Comparison of ENCODE assay signal across 7 cellular contexts in the genomic region with DNA sequence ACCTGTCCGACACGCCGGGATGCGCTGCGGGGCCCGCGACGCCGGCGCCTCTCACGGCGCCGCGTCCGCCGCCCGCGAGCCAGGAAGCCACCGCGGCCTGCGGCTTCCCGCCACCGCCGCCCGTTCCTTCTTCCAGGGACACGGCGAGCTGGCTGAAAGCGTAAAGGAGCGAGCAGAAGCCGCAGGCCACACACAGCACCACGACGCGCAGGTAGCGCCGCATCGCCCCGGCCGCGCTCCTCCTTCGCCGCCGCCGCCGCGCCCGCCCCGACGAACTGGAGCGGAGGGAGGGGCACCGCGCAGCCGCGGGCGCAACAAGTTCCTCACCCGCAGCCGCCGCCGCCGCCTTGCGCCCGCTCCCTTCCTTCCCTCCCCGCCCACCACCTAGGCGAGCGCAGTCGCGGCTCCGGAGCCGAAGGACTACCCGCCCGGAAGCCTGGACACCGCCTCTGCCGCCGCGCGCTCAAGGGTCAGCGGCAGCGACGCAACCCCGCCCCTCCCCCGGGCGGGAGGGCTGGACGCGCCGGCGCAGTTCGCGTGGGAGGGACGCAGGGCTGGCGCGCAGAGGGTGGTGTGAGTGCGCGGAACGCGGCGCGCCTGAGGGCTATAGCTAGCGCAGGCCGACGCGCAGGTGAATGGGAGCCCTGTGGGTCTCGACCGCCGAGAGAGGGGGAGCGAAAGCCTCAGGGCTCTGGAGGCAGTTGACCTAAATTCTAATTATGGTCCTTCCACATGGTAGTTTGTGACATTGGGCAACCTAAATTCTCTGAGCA.
A peak's percentile ranks its signal among the peaks of the same experiment; 100 is the strongest.
DNase-seq lines count a peak whose midpoint lies in the region; ATAC-seq, FAIRE-seq and TF ChIP-seq lines count a peak whose summit lies in the region.

A gene with protein sequence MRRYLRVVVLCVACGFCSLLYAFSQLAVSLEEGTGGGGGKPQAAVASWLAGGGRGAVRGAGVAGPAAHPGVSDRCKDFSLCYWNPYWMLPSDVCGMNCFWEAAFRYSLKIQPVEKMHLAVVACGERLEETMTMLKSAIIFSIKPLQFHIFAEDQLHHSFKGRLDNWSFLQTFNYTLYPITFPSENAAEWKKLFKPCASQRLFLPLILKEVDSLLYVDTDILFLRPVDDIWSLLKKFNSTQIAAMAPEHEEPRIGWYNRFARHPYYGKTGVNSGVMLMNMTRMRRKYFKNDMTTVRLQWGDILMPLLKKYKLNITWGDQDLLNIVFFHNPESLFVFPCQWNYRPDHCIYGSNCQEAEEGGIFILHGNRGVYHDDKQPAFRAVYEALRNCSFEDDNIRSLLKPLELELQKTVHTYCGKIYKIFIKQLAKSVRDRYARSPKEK (minus strand): TSS at position 451 of the 773 bp plus-strand sequence. CDS start 228 bp downstream, at position 223.

- ATAC-seq in HG02970 (IDR thresholded peaks at IDR 0.05; ENCODE audit: low FRiP score, unreplicated experiment) = peak; percentile 93

- DNase-seq in GM18507 (ENCODE audit: extremely low spot score, insufficient read length, low read depth) = peak; percentile 88
- DNase-seq in NCI-H1930 (lab: John Stamatoyannopoulos, UW) = peak; percentile 99 to 100
- peak; percentile 92 for DNase-seq in T1000 (lab: John Stamatoyannopoulos, UW)
- DNase-seq in astrocyte of the spinal cord (ENCODE audit: low read depth, low spot score) = peak; percentile 96
- DNase-seq in hippocampal formation (lab: John Stamatoyannopoulos, UW) = peak; percentile 77 to 86
- peak; percentile 70 for DNase-seq in retinal pigment epithelial cell (ENCODE audit: low read depth)

- no peak for TF ChIP-seq CTCF in astrocyte of the spinal cord (IDR thresholded peaks at IDR 0.05; ENCODE audit: low read depth, low read length)
- TF ChIP-seq CTCF in retinal pigment epithelial cell (conservative IDR thresholded peaks at IDR 0.05; ENCODE audit: low read depth, low read length) = no peak

- peak; percentile 92 for FAIRE-seq in GM18507 (lab: Jason Lieb, UNC)

- in situ Hi-C loops in astrocyte of the spinal cord (cut with HindIII; ENCODE audit: low sequenced_read_pairs) = no loop called here

- peak within 1 kb of the TSS; percentile 67 for H3K4me3 ChIP-seq in astrocyte of the spinal cord (ENCODE audit: low read depth, low read length)
- peak within 1 kb of the TSS; percentile 63 for H3K4me3 ChIP-seq in retinal pigment epithelial cell (ENCODE audit: low read length)

Comparison
In these comparisons a context has a peak if more than half of its experiments do, and no peak if none do; other contexts are left out.
1. Peak in every context shown above with its lines: DNase-seq, ATAC-seq and H3K4me3 ChIP-seq.